In genomic region chr1:109237512-109237911, GRCh38 we compare ENCODE assay signal across 31 cellular contexts. TPM values are rescaled to one million over a fixed set of nuclear protein-coding genes. Genes with fewer than 3 reads are reported as not detected.
A peak's percentile ranks its signal among the peaks of the same experiment; 100 is the strongest.
DNase-seq lines count a peak whose midpoint lies in the region; ATAC-seq, FAIRE-seq and TF ChIP-seq lines count a peak whose summit lies in the region.
"Had no signal": no experiment of that assay in that cellular context is flagged by ENCODE, and none has a peak within 500 bp of the region (broad histone marks: within the 10 kb centered on the region; RNA-seq: fewer than 3 reads in every experiment).

No MANE protein-coding gene starts in this region.

- no peak overlapping the region for H2BK120ac ChIP-seq in H1 (replicated peaks; ENCODE audit: low read depth, low read length)

- H4K91ac ChIP-seq in H1 (replicated peaks; ENCODE audit: insufficient read length, low read length) = no peak overlapping the region

- H3K9ac ChIP-seq in PC-3 (ENCODE audit: low read length) (no peak overlapping the region), H1 (replicated peaks in 1 of 4; ENCODE audit: extremely low read depth in 1 of 4, low read depth in 3 of 4, low read length in 3 of 4) (0 out of 7 replicates have a peak overlapping the region, but pooled peaks of 1 of the 4 experiments have one; percentile 11)

- ATAC-seq in left ventricle myocardium superior (no peak), PC-3 (no peak)
- no peak for ATAC-seq in effector memory CD8-positive, alpha-beta T cell (replicated peaks)
- ATAC-seq: A549 had no signal

- H3K4me1 ChIP-seq in PC-3 (ENCODE audit: insufficient read depth, low read length) (peaks cover 14% of the 10 kb centered on the region), H1 (replicated peaks in 1 of 4; ENCODE audit: control insufficient read depth in 3 of 4, insufficient read depth in 4 of 4, low read length in 3 of 4) (peaks cover 20 to 44% (median 31%) of the 10 kb centered on the region in 4 experiments)
- H3K4me1 ChIP-seq in effector memory CD4-positive, alpha-beta T cell (ENCODE audit: control insufficient read depth, insufficient read depth, low read length, poor library complexity, severe bottlenecking) = peaks cover 4% of the 10 kb centered on the region
- H3K4me1 ChIP-seq: colonic mucosa had no signal

- H2BK20ac ChIP-seq in H1 (ENCODE audit: low read length) = no peak overlapping the region

- H2BK15ac ChIP-seq in H1 (ENCODE audit: low read length) = 0 out of 2 replicates have a peak overlapping the region, but pooled peaks have one; percentile 8

- H3K4me3 Mint-ChIP-seq in effector memory CD8-positive, alpha-beta T cell = no peak overlapping the region
- H3K4me3 Mint-ChIP-seq: activated CD4-positive, alpha-beta T cell treated with anti-CD3 and anti-CD28 coated beads, Interleukin-2, amount 10 ng/mL, durations not matched to agents 24 days and 14 days; activated naive CD4-positive, alpha-beta T cell treated with anti-CD3 and anti-CD28 coated beads, Interleukin-2, amount 50 U/mL, for 24 hours; B cell; HFFc6; immature natural killer cell; mesothelial cell of epicardium; naive B cell; T-helper 2 cell treated with Interferon-gamma antibody and Interleukin-4, amounts not matched to agents 5 μg/mL and 100 μg/mL, for 36 hours had no signal

- H4K8ac ChIP-seq in H1 (ENCODE audit: extremely low read depth, insufficient read depth, low read length) = no peak overlapping the region

- no peak overlapping the region for H3K4me3 ChIP-seq in PC-3 (ENCODE audit: low read length)
- H3K4me3 ChIP-seq in H1 (ENCODE audit: extremely low read depth in 1 of 4, insufficient read depth in 2 of 4, low read depth in 3 of 4, low read length in 4 of 4) = no peak overlapping the region
- H3K4me3 ChIP-seq in effector memory CD4-positive, alpha-beta T cell (ENCODE audit: insufficient read depth, low read depth, low read length, poor library complexity, severe bottlenecking) = no peak overlapping the region
- H3K4me3 ChIP-seq: A549, colonic mucosa, left ventricle myocardium inferior, thyroid gland had no signal

- no peaks in the 10 kb centered on the region for H3F3A ChIP-seq in PC-3 (ENCODE audit: low read length, unreplicated experiment)

- H4K20me1 ChIP-seq in PC-3 (ENCODE audit: low read length) (no peaks in the 10 kb centered on the region), H1 (replicated peaks in 1 of 2; ENCODE audit: control insufficient read depth in 1 of 2, insufficient read depth in 2 of 2, low read length in 2 of 2) (no peaks in the 10 kb centered on the region)

- CTCF ChIA-PET in PC-3 (lab: Charles Lee) (no interaction called here), H1 (lab: Charles Lee; ENCODE audit: partially characterized antibody) (interaction anchor here (0.9 to 28.7 kb wide), 8 partner anchors 10 to 291 kb away, joined by 3 to 651 read pairs (median 19); partner anchors contain the start of genes CELSR2, SARS1 and SORT1)

- H2BK12ac ChIP-seq in H1 (ENCODE audit: low read depth, low read length) = 0 out of 2 replicates have a peak overlapping the region, but pooled peaks have one; percentile 28

- H3K27me3 ChIP-seq in PC-3 (ENCODE audit: low read length) (no peaks in the 10 kb centered on the region), H1 (replicated peaks in 1 of 4; ENCODE audit: control insufficient read depth in 3 of 4, extremely low read depth in 1 of 4, insufficient read depth in 3 of 4, low read length in 3 of 4) (no peaks in the 10 kb centered on the region)
- no peaks in the 10 kb centered on the region for H3K27me3 ChIP-seq in effector memory CD4-positive, alpha-beta T cell (replicated peaks; ENCODE audit: control insufficient read depth, insufficient read depth, low read length, poor library complexity, severe bottlenecking)
- H3K27me3 ChIP-seq: colonic mucosa, thyroid gland had no signal

- intact Hi-C loops in cardiac septum (cut with DNase I) (no loop called here), left ventricle myocardium superior (cut with micrococcal nuclease) (no loop called here), PC-3 (cut with micrococcal nuclease) (no loop called here)

- no peak overlapping the region for H3K56ac ChIP-seq in H1 (replicated peaks; ENCODE audit: insufficient read length, low read depth, low read length)

- FAIRE-seq in H1 (lab: Jason Lieb, UNC) = no peak
- FAIRE-seq: A549, bronchial epithelial cell, GM18507 had no signal

- H3K27ac Mint-ChIP-seq in effector memory CD8-positive, alpha-beta T cell = peak overlapping the region in 1 of 2 donors; percentile 38
- H3K27ac Mint-ChIP-seq: activated CD4-positive, alpha-beta T cell treated with anti-CD3 and anti-CD28 coated beads, Interleukin-2, amount 10 ng/mL, durations not matched to agents 24 days and 14 days; activated naive CD4-positive, alpha-beta T cell treated with anti-CD3 and anti-CD28 coated beads, Interleukin-2, amount 50 U/mL, for 24 hours; B cell; HFFc6; mesothelial cell of epicardium; T-helper 2 cell treated with Interferon-gamma antibody and Interleukin-4, amounts not matched to agents 5 μg/mL and 100 μg/mL, for 36 hours had no signal

- no peak overlapping the region for H3K23ac ChIP-seq in H1 (ENCODE audit: insufficient read length)

- 0 out of 2 replicates have a peak, but pooled peaks cover 3% of the 10 kb centered on the region for H3K23me2 ChIP-seq in H1 (ENCODE audit: low read depth, low read length)

- H3K27me3 Mint-ChIP-seq in effector memory CD8-positive, alpha-beta T cell = peaks cover 0 to 5% of the 10 kb centered on the region in 2 donors
- H3K27me3 Mint-ChIP-seq: activated naive CD4-positive, alpha-beta T cell treated with anti-CD3 and anti-CD28 coated beads, Interleukin-2, amount 50 U/mL, for 24 hours had no signal

- no peak for TF ChIP-seq CTCF in PC-3 (conservative IDR thresholded peaks at IDR 0.05; ENCODE audit: low read depth, low read length)
- TF ChIP-seq CTCF in H1 (IDR thresholded peaks at IDR 0.05; ENCODE audit: control extremely low read depth in 1 of 3, insufficient read depth in 1 of 3, low read depth in 1 of 3, low read length in 3 of 3) = no peak

- BruUV-seq in PC-3 (replicated peaks; lab: Mats Ljungman, UMichigan) = TSS peak; percentile 28

- H3K4me1 Mint-ChIP-seq in effector memory CD8-positive, alpha-beta T cell (ENCODE audit: low read depth in 2 of 2) = peaks cover 13 to 16% of the 10 kb centered on the region in 2 donors

- peak overlapping the region; percentile 51; the same call in 1 of the 2 replicates for H3K18ac ChIP-seq in H1 (ENCODE audit: extremely low read depth, low read length)

- no peak overlapping the region for H2AK5ac ChIP-seq in H1 (ENCODE audit: low read depth, low read length)

- H3K14ac ChIP-seq in H1 (ENCODE audit: insufficient read length) = no peak overlapping the region

- no peaks in the 10 kb centered on the region for H3K9me3 Mint-ChIP-seq in effector memory CD8-positive, alpha-beta T cell
- H3K9me3 Mint-ChIP-seq: activated CD4-positive, alpha-beta T cell treated with anti-CD3 and anti-CD28 coated beads, Interleukin-2, amount 10 ng/mL, durations not matched to agents 24 days and 14 days; activated naive CD4-positive, alpha-beta T cell treated with anti-CD3 and anti-CD28 coated beads, Interleukin-2, amount 50 U/mL, for 24 hours; HFFc6; immature natural killer cell; mesothelial cell of epicardium; naive B cell; T-helper 2 cell treated with Interferon-gamma antibody and Interleukin-4, amounts not matched to agents 5 μg/mL and 100 μg/mL, for 36 hours had no signal

- peaks cover 50% of the 10 kb centered on the region for H3K36me3 ChIP-seq in PC-3 (ENCODE audit: low read depth, low read length)
- peaks cover 17 to 61% (median 39%) of the 10 kb centered on the region in 4 experiments for H3K36me3 ChIP-seq in H1 (ENCODE audit: control insufficient read depth in 2 of 4, insufficient read depth in 4 of 4, low read length in 3 of 4)
- peaks cover 42% of the 10 kb centered on the region for H3K36me3 ChIP-seq in effector memory CD4-positive, alpha-beta T cell (ENCODE audit: control insufficient read depth, insufficient read depth, low read length)

- H3K4ac ChIP-seq in H1 (replicated peaks; ENCODE audit: insufficient read length, low read depth, low read length) = no peak overlapping the region

- H3K79me1 ChIP-seq in H1 (ENCODE audit: low read depth, low read length) = 0 out of 2 replicates have a peak, but pooled peaks cover 2% of the 10 kb centered on the region

- POLR2A ChIA-PET in PC-3 (lab: Charles Lee; ENCODE audit: unreplicated experiment) = no interaction called here
- POLR2A ChIA-PET in H1 (lab: Charles Lee; ENCODE audit: partially characterized antibody) = interaction anchor here (1.2 to 15.9 kb wide), 3 partner anchors 10 to 23 kb away, joined by 5 to 252 read pairs (median 6); partner anchors contain the start of genes CELSR2 and SARS1

- H3K4me2 ChIP-seq in PC-3 (ENCODE audit: low read length) (no peak overlapping the region), H1 (ENCODE audit: insufficient read depth in 1 of 2, low read depth in 2 of 2, low read length in 2 of 2) (peak overlapping the region in 1 of 2 experiments; percentile 2; a peak in 2 of 4 replicates)
- H3K4me2 ChIP-seq: A549 had no signal

- H3K9me3 ChIP-seq in PC-3 (ENCODE audit: low read length) (no peaks in the 10 kb centered on the region), H1 (ENCODE audit: insufficient read depth in 2 of 2, low read depth in 1 of 2, low read length in 1 of 2) (no peaks in the 10 kb centered on the region)
- no peaks in the 10 kb centered on the region for H3K9me3 ChIP-seq in effector memory CD4-positive, alpha-beta T cell (ENCODE audit: control insufficient read depth, low read length)
- H3K9me3 ChIP-seq: A549, colonic mucosa, left ventricle myocardium inferior, thyroid gland had no signal

- H3K79me2 ChIP-seq in PC-3 (ENCODE audit: low read length) (no peaks in the 10 kb centered on the region), H1 (ENCODE audit: control insufficient read depth in 1 of 2, insufficient read depth in 2 of 2, low read length in 2 of 2) (no peaks in the 10 kb centered on the region)

- DNase-seq in cardiac septum (ENCODE audit: low spot score) (peak; percentile 41), left ventricle myocardium superior (no peak), PC-3 (no peak), H1 (ENCODE audit: low read depth in 1 of 2, low spot score in 2 of 2) (no peak), SKM-1 (lab: John Stamatoyannopoulos, UW; ENCODE audit: unreplicated experiment) (no peak)
- no peak for DNase-seq in effector memory CD4-positive, alpha-beta T cell
- DNase-seq in effector memory CD8-positive, alpha-beta T cell = no peak
- DNase-seq: activated CD4-positive, alpha-beta T cell treated with anti-CD3 and anti-CD28 coated beads, Interleukin-2, amount 10 ng/mL, durations not matched to agents 24 days and 14 days; activated T-cell treated with anti-CD3 and anti-CD28 coated beads, Interleukin-2, amount 50 U/mL, for 48 hours; amygdala; colonic mucosa; DMS79; GF-D8; HFFc6; hypothalamus; immature natural killer cell; left ventricle myocardium inferior; naive B cell; NCI-H510A; occipital lobe; Right ventricle myocardium superior; stimulated activated naive CD4-positive, alpha-beta T cell treated with Interleukin-2 at 50 U/mL for 16 hours; thyroid gland had no signal

- H3K27ac ChIP-seq in PC-3 (ENCODE audit: low read length) (no peak overlapping the region), H1 (ENCODE audit: low read depth, low read length) (no peak overlapping the region), temporal lobe (ENCODE audit: low read depth, low read length) (peak overlapping the region; percentile 6)
- no peak overlapping the region for H3K27ac ChIP-seq in effector memory CD4-positive, alpha-beta T cell (ENCODE audit: insufficient read depth, low read length, poor library complexity, severe bottlenecking)
- H3K27ac ChIP-seq: A549, colonic mucosa, left ventricle myocardium inferior, thyroid gland had no signal

- H3K36me3 Mint-ChIP-seq in effector memory CD8-positive, alpha-beta T cell (ENCODE audit: insufficient read depth) = peaks cover 54% of the 10 kb centered on the region

- 88% methylated on average over 3 of the region's 3 CpGs; no CpG with 5 or more reads in 1 of the 2 experiments for WGBS in H1 (ENCODE audit: extremely low coverage in 1 of 2, insufficient coverage in 1 of 2, insufficient read length in 1 of 2, insufficient replicate concordance in 2 of 2, low coverage in 1 of 2, low lambda C conversion rate in 2 of 2, missing lambda C conversion rate in 1 of 2), 2 experiments

- no peak overlapping the region for H2AFZ ChIP-seq in PC-3 (ENCODE audit: low read length)
- no peak overlapping the region for H2AFZ ChIP-seq in H1 (ENCODE audit: low read length)

- no peak for TF ChIP-seq RAD21 in H1 (IDR thresholded peaks at IDR 0.05 in 1 of 2, conservative IDR thresholded peaks at IDR 0.05 in 1 of 2; ENCODE audit: low read depth in 2 of 2, low read length in 2 of 2)

- no peak overlapping the region for H4K5ac ChIP-seq in H1 (ENCODE audit: insufficient read length, low read depth, low read length)

- TF ChIP-seq POLR2A in H1 (IDR thresholded peaks at IDR 0.05; ENCODE audit: control extremely low read depth in 1 of 2, low read depth in 2 of 2, low read length in 2 of 2) = no peak

- no peak for TF ChIP-seq EP300 in H1 (IDR thresholded peaks at IDR 0.05; ENCODE audit: borderline replicate concordance in 1 of 2, low read depth in 2 of 2, low read length in 2 of 2)

- no peak overlapping the region; the same call in 1 of the 2 replicates for H2BK5ac ChIP-seq in H1 (ENCODE audit: low read depth, low read length)

- no peaks in the 10 kb centered on the region for H3K9me2 ChIP-seq in PC-3 (replicated peaks; ENCODE audit: low read length)

RNA-seq across cellular contexts. Expression of gene CELSR2, which starts 11.8 kb away (rescaled TPM):
- total RNA-seq in cardiac septum = 7.1 TPM
- 9.8 TPM for total RNA-seq in left ventricle myocardium superior
- 3.6 and 6.4 TPM in 2 replicates for total RNA-seq in PC-3 (2014; rRNA removed)
- 27.7 and 28.0 TPM in 2 replicates for total RNA-seq in H1 (2021; fragmentation: NEBNext Ultra II Directional; extraction: Animal tissue kit (Norgen Biotek cat#: 25700))
- 12.0 and 25.9 TPM in 2 replicates for polyA plus RNA-seq in H1 (2011; rRNA removed)
- polyA plus RNA-seq in H1 (2011; cell fraction: cytosol; rRNA removed) = 12.4 TPM
- polyA plus RNA-seq in H1 (2011; cell fraction: nucleus; rRNA removed) = 59.6 TPM
- polyA plus RNA-seq in H1 (2012, experiment 1 of 2) = 15.3 to 24.5 TPM (median 21.9 TPM) in 4 replicates
- 16.0 TPM for polyA plus RNA-seq in H1 (2012, experiment 2 of 2)
- 19.9 TPM for polyA plus RNA-seq in H1 (2013, experiment 1 of 2)
- polyA plus RNA-seq in H1 (2013, experiment 2 of 2) = 16.0 TPM
- polyA minus RNA-seq in H1 (2011; rRNA and poly(A)+ RNA removed) = 37.3 and 50.6 TPM in 2 replicates
- polyA minus RNA-seq in H1 (2011; cell fraction: cytosol; rRNA and poly(A)+ RNA removed) = 28.1 TPM
- polyA minus RNA-seq in H1 (2011; cell fraction: nucleus; rRNA and poly(A)+ RNA removed) = 39.4 TPM
- 46.5 TPM for total RNA-seq in temporal lobe

RNA-seq across cellular contexts. Expression of gene SARS1, which starts 23.8 kb away (rescaled TPM):
- 104 TPM for total RNA-seq in cardiac septum
- 99.8 TPM for total RNA-seq in left ventricle myocardium superior
- total RNA-seq in PC-3 (2014; rRNA removed) = 146 and 158 TPM in 2 replicates
- total RNA-seq in H1 (2021; fragmentation: NEBNext Ultra II Directional; extraction: Animal tissue kit (Norgen Biotek cat#: 25700)) = 136 and 146 TPM in 2 replicates
- polyA plus RNA-seq in H1 (2011; rRNA removed) = 83.1 and 97.1 TPM in 2 replicates
- polyA plus RNA-seq in H1 (2011; cell fraction: cytosol; rRNA removed) = 145 TPM
- 134 TPM for polyA plus RNA-seq in H1 (2011; cell fraction: nucleus; rRNA removed)
- 150 to 162 TPM (median 155 TPM) in 4 replicates for polyA plus RNA-seq in H1 (2012, experiment 1 of 2)
- polyA plus RNA-seq in H1 (2012, experiment 2 of 2) = 71.7 TPM
- 89.1 TPM for polyA plus RNA-seq in H1 (2013, experiment 1 of 2)
- 87.4 TPM for polyA plus RNA-seq in H1 (2013, experiment 2 of 2)
- polyA minus RNA-seq in H1 (2011; rRNA and poly(A)+ RNA removed) = 87.1 and 97.9 TPM in 2 replicates
- polyA minus RNA-seq in H1 (2011; cell fraction: cytosol; rRNA and poly(A)+ RNA removed) = 50.2 TPM
- 67.5 TPM for polyA minus RNA-seq in H1 (2011; cell fraction: nucleus; rRNA and poly(A)+ RNA removed)
- total RNA-seq in temporal lobe = 109 TPM

RNA-seq across cellular contexts. Expression of gene PSRC1, which starts 45.4 kb away (rescaled TPM):
- total RNA-seq in cardiac septum = 0.59 TPM
- 0.74 TPM for total RNA-seq in left ventricle myocardium superior
- total RNA-seq in PC-3 (2014; rRNA removed) = 33.8 and 34.5 TPM in 2 replicates
- 67.3 and 69.6 TPM in 2 replicates for total RNA-seq in H1 (2021; fragmentation: NEBNext Ultra II Directional; extraction: Animal tissue kit (Norgen Biotek cat#: 25700))
- 56.1 and 83.3 TPM in 2 replicates for polyA plus RNA-seq in H1 (2011; rRNA removed)
- polyA plus RNA-seq in H1 (2011; cell fraction: cytosol; rRNA removed) = 61.4 TPM
- 94.4 TPM for polyA plus RNA-seq in H1 (2011; cell fraction: nucleus; rRNA removed)
- polyA plus RNA-seq in H1 (2012, experiment 1 of 2) = 49.1 to 60.0 TPM (median 56.5 TPM) in 4 replicates
- polyA plus RNA-seq in H1 (2012, experiment 2 of 2) = 58.9 TPM
- 54.5 TPM for polyA plus RNA-seq in H1 (2013, experiment 1 of 2)
- 53.3 TPM for polyA plus RNA-seq in H1 (2013, experiment 2 of 2)
- 16.6 and 25.5 TPM in 2 replicates for polyA minus RNA-seq in H1 (2011; rRNA and poly(A)+ RNA removed)
- 24.0 TPM for polyA minus RNA-seq in H1 (2011; cell fraction: cytosol; rRNA and poly(A)+ RNA removed)
- polyA minus RNA-seq in H1 (2011; cell fraction: nucleus; rRNA and poly(A)+ RNA removed) = 21.1 TPM
- total RNA-seq in temporal lobe = 6.9 TPM
- total RNA-seq: B cell had no signal
